ENCODE assay signal across 2 cellular contexts in the genomic region with DNA sequence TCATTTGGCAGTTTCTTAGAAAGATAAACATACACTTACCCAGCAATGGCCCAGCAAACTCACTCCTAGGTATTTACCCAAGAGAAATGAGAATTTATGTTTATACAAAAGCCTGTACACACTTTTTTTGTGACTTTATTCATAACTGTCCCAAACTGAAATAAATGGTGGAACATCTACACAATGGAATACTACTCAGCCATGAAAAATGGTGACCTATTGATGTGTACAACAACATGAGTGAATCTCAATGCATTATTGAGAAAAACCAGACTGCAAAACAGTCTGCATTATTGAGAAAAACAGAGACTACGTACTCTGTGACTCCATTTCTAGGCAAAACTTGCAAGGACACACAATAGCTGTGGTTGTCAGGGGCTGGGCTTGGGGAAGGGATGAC.
TF ChIP-seq lines count a peak whose summit lies in the region.

No MANE protein-coding gene starts in this region.

TF ChIP-seq in HEK293, 187 proteins besides CTCF, POLR2A, EP300 and RAD21:
- TF ChIP-seq HOXD13 (CRISPR knock-in tag; IDR thresholded peaks at IDR 0.05; ENCODE audit: borderline replicate concordance), result no peak
- TF ChIP-seq ZBTB21 (tag by site-specific recombination; IDR thresholded peaks at IDR 0.05), result no peak
- TF ChIP-seq, protein P1, sequence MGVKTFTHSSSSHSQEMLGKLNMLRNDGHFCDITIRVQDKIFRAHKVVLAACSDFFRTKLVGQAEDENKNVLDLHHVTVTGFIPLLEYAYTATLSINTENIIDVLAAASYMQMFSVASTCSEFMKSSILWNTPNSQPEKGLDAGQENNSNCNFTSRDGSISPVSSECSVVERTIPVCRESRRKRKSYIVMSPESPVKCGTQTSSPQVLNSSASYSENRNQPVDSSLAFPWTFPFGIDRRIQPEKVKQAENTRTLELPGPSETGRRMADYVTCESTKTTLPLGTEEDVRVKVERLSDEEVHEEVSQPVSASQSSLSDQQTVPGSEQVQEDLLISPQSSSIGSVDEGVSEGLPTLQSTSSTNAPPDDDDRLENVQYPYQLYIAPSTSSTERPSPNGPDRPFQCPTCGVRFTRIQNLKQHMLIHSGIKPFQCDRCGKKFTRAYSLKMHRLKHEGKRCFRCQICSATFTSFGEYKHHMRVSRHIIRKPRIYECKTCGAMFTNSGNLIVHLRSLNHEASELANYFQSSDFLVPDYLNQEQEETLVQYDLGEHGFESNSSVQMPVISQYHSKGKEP (tag by site-specific recombination; IDR thresholded peaks at IDR 0.05), result no peak
- no peak for TF ChIP-seq ZNF664 (tag by site-specific recombination; IDR thresholded peaks at IDR 0.05)
- no peak for TF ChIP-seq ZNF660 (tag by site-specific recombination; IDR thresholded peaks at IDR 0.05)
- no peak for TF ChIP-seq MEIS1 (CRISPR knock-in tag; IDR thresholded peaks at IDR 0.05; ENCODE audit: borderline replicate concordance)
- TF ChIP-seq ZNF146 (tag by site-specific recombination; IDR thresholded peaks at IDR 0.05), result peak; percentile 89

TF ChIP-seq in H1, 55 proteins besides CTCF, POLR2A, EP300 and RAD21:
- peak; percentile 38; the same call in 1 of the 2 replicates for TF ChIP-seq KDM1A (IDR thresholded peaks at IDR 0.05; ENCODE audit: borderline replicate concordance, low read length)
- no peak for TF ChIP-seq JUN (IDR thresholded peaks at IDR 0.05; ENCODE audit: low read depth, low read length)
- TF ChIP-seq CREB1 (IDR thresholded peaks at IDR 0.05), result no peak
- TF ChIP-seq SP4 (IDR thresholded peaks at IDR 0.05; ENCODE audit: low read length), result no peak
- no peak for TF ChIP-seq EZH2 (IDR thresholded peaks at IDR 0.05; ENCODE audit: low read depth, low read length, severe bottlenecking)
